3 cellular contexts compared by ENCODE assay signal in genomic region chr10:12828736-12829135, GRCh38.
"Had no signal": no experiment of that assay in that cellular context is flagged by ENCODE, and none has a peak within 500 bp of the region (broad histone marks: within the 10 kb centered on the region; RNA-seq: fewer than 3 reads in every experiment).

No MANE protein-coding gene starts in this region.

- DNase-seq: GDM1, GF-D8 had no signal

- ATAC-seq: GM12878 had no signal

- H3K4me3 ChIP-seq: GM12878 had no signal
